In the genomic region with DNA sequence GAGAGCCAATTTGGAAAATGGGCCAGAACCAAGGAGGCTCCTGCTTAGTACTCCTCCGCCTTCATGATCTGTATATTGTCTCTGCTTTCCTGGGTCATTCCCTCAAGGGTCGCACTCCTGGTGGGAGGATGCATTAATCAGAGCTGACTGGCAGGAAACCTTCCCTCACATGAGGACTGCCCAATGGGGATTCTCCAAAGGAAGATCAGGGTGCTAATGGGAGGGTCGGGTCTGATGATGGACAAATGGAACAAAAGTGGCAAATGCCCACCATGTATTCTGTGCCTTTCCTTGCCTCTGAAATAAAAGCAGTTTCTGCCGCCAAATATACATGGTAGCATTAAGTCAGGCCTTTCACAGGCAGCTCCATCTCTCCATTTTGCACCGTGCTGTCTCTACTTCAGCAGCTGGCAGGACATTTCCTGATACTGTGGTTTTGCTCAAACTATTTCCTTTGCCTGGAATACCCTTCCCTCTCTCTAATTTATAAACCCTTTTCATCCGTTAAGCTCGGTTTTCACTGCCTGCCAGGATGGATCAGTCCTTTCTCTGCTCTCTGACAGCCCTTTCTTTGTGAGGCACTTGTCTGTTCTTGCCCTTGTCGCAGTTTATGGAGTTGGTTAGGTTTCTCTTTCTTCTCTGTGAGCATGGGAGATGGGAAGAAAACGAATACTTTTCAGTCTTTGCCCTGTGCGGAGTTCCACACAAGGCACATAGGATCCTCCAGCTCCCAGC, we compare ENCODE assay signal across 10 cellular contexts. TPM values are rescaled to one million over a fixed set of nuclear protein-coding genes. Genes with fewer than 3 reads are reported as not detected.
DNase-seq lines count a peak whose midpoint lies in the region; ATAC-seq, FAIRE-seq and TF ChIP-seq lines count a peak whose summit lies in the region.
"Had no signal": no experiment of that assay in that cellular context is flagged by ENCODE, and none has a peak within 500 bp of the region (broad histone marks: within the 10 kb centered on the region; RNA-seq: fewer than 3 reads in every experiment).

No MANE protein-coding gene starts in this region.

- peaks cover 24% of the 10 kb centered on the region for H3K4me1 ChIP-seq in SJCRH30
- peaks cover 37 to 77% (median 67%) of the 10 kb centered on the region in 4 donors for H3K4me1 ChIP-seq in upper lobe of left lung

- H3K4me1 Mint-ChIP-seq in T-helper 1 cell treated with Interleukin-12 subunit alpha and Interleukin-12 subunit beta and Interleukin-4 antibody, amounts not matched to agents 30 μg/mL and 1 μg/mL, for 36 hours (ENCODE audit: low read depth): peaks cover 56% of the 10 kb centered on the region
- H3K4me1 Mint-ChIP-seq in progenitor cell of endocrine pancreas (ENCODE audit: low read depth): peaks cover 43% of the 10 kb centered on the region

- no peak for DNase-seq in T-helper 1 cell
- peak in 1 of 2 experiments; percentile 60 for DNase-seq in SJCRH30
- no peak for DNase-seq in epithelial cell of esophagus (ENCODE audit: low read depth)
- DNase-seq in progenitor cell of endocrine pancreas (ENCODE audit: low spot score, unreplicated experiment): no peak
- DNase-seq in RCC 7860 (ENCODE audit: low spot score): no peak
- DNase-seq in upper lobe of left lung: no peak
- DNase-seq: T1000 had no signal

- H3K27ac ChIP-seq in SJCRH30: peak overlapping the region; percentile 34
- H3K27ac ChIP-seq in upper lobe of left lung: peak overlapping the region in 2 of 4 donors; percentile 29 to 45

- H3K27me3 ChIP-seq in SJCRH30: no peaks in the 10 kb centered on the region
- H3K27me3 ChIP-seq in upper lobe of left lung: no peaks in the 10 kb centered on the region

- 60% methylated on average over 10 of the region's 10 CpGs for WGBS in upper lobe of left lung, 2 donors

- H3K36me3 Mint-ChIP-seq in T-helper 1 cell treated with Interleukin-12 subunit alpha and Interleukin-12 subunit beta and Interleukin-4 antibody, amounts not matched to agents 30 μg/mL and 1 μg/mL, for 36 hours (ENCODE audit: low read depth): peaks cover 7% of the 10 kb centered on the region
- peaks cover 4% of the 10 kb centered on the region for H3K36me3 Mint-ChIP-seq in progenitor cell of endocrine pancreas (ENCODE audit: insufficient read depth)

- no peak overlapping the region for H3K4me3 ChIP-seq in SJCRH30
- H3K4me3 ChIP-seq in epithelial cell of esophagus (ENCODE audit: low read length): peak overlapping the region; percentile 11
- H3K4me3 ChIP-seq in upper lobe of left lung: no peak overlapping the region

- FAIRE-seq in RCC 7860 (lab: Jason Lieb, UNC): no peak
- FAIRE-seq: frontal cortex had no signal

- TF ChIP-seq CTCF in epithelial cell of esophagus (IDR thresholded peaks at IDR 0.05; ENCODE audit: insufficient read depth, low read depth, low read length, missing control alignments) (no peak), progenitor cell of endocrine pancreas (IDR thresholded peaks at IDR 0.05; ENCODE audit: unreplicated experiment) (no peak), upper lobe of left lung (IDR thresholded peaks at IDR 0.05) (no peak)

- no peaks in the 10 kb centered on the region for H3K9me3 ChIP-seq in SJCRH30 (replicated peaks)
- no peaks in the 10 kb centered on the region for H3K9me3 ChIP-seq in upper lobe of left lung

- H3K27me3 Mint-ChIP-seq in T-helper 1 cell treated with Interleukin-12 subunit alpha and Interleukin-12 subunit beta and Interleukin-4 antibody, amounts not matched to agents 30 μg/mL and 1 μg/mL, for 36 hours (ENCODE audit: low read depth): no peaks in the 10 kb centered on the region
- no peaks in the 10 kb centered on the region for H3K27me3 Mint-ChIP-seq in progenitor cell of endocrine pancreas

- ATAC-seq in upper lobe of left lung (ENCODE audit: low FRiP score in 2 of 2) (no peak), HG03025 (IDR thresholded peaks at IDR 0.05; ENCODE audit: low FRiP score, unreplicated experiment) (no peak)

- no peak overlapping the region for H3K4me3 Mint-ChIP-seq in T-helper 1 cell treated with Interleukin-12 subunit alpha and Interleukin-12 subunit beta and Interleukin-4 antibody, amounts not matched to agents 30 μg/mL and 1 μg/mL, for 36 hours
- peak overlapping the region; percentile 17 for H3K4me3 Mint-ChIP-seq in progenitor cell of endocrine pancreas (ENCODE audit: low read depth)

- H3K36me3 ChIP-seq in SJCRH30: peaks cover 27% of the 10 kb centered on the region
- peaks cover 0 to 3% (median 0%) of the 10 kb centered on the region in 4 donors for H3K36me3 ChIP-seq in upper lobe of left lung

- TF ChIP-seq EP300 in upper lobe of left lung (IDR thresholded peaks at IDR 0.05): no peak

- H3K27ac Mint-ChIP-seq in T-helper 1 cell treated with Interleukin-12 subunit alpha and Interleukin-12 subunit beta and Interleukin-4 antibody, amounts not matched to agents 30 μg/mL and 1 μg/mL, for 36 hours: peak overlapping the region; percentile 64
- peak overlapping the region; percentile 79 for H3K27ac Mint-ChIP-seq in progenitor cell of endocrine pancreas

- no peak for TF ChIP-seq POLR2A in upper lobe of left lung (IDR thresholded peaks at IDR 0.05)

- H3K9me3 Mint-ChIP-seq in T-helper 1 cell treated with Interleukin-12 subunit alpha and Interleukin-12 subunit beta and Interleukin-4 antibody, amounts not matched to agents 30 μg/mL and 1 μg/mL, for 36 hours: no peaks in the 10 kb centered on the region
- H3K9me3 Mint-ChIP-seq in progenitor cell of endocrine pancreas (ENCODE audit: low read depth): no peaks in the 10 kb centered on the region

RNA-seq across cellular contexts. Expression of gene SREBF2, which starts 13.5 kb away (rescaled TPM):
- 100 and 103 TPM in 2 replicates for total RNA-seq in SJCRH30 (2014; rRNA removed; shearing (Covaris generic))
- 154 and 156 TPM in 2 replicates for total RNA-seq in progenitor cell of endocrine pancreas
- 100 to 1,000 TPM; 124 to 175 (median 145) TPM for total RNA-seq in upper lobe of left lung

RNA-seq across cellular contexts. Expression of gene CCDC134, which starts 46.0 kb away (rescaled TPM):
- total RNA-seq in SJCRH30 (2014; rRNA removed; shearing (Covaris generic)): 19.8 and 21.2 TPM in 2 replicates
- total RNA-seq in progenitor cell of endocrine pancreas: 23.3 and 24.2 TPM in 2 replicates
- 10 to 100 TPM in 2 of 6 donors, 1 to 10 TPM in 4; 5.5 to 12.6 (median 8.8) TPM for total RNA-seq in upper lobe of left lung
